In the genomic region with DNA sequence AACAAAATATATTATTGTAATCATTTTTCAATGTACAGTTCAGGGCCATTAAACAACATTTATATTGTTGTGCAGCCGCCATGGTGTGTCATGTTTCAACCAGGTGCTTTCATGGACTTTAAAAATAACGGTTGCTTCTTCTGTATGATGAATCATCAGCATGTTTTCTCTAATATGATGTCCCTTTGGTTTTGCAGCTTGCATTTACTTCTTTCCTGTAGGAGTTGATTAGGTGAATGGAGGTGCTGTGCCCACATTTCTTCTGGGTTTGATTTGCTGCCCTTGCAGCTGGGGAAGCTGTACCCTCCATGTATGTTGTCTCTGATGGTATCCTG, we compare ENCODE assay signal across 15 cellular contexts.
"Had no signal": no experiment of that assay in that cellular context is flagged by ENCODE, and none has a peak within 500 bp of the region (broad histone marks: within the 10 kb centered on the region; RNA-seq: fewer than 3 reads in every experiment).

No MANE protein-coding gene starts in this region.

- H3K9me3 ChIP-seq: gastroesophageal sphincter, pancreas, transverse colon had no signal

- H3K9me3 Mint-ChIP-seq: activated CD4-positive, alpha-beta memory T cell treated with anti-CD3 and anti-CD28 coated beads, Interleukin-2, amount 10 ng/mL, durations not matched to agents 7 days and 5 days; activated T-cell treated with anti-CD3 and anti-CD28 coated beads, Interleukin-2, amount 50 U/mL, for 4 hours; endodermal cell; naive thymus-derived CD4-positive, alpha-beta T cell had no signal

- H3K27me3 ChIP-seq: gastroesophageal sphincter, pancreas, transverse colon had no signal

- H3K36me3 ChIP-seq: pancreas, transverse colon had no signal

- H3K27me3 Mint-ChIP-seq: activated CD4-positive, alpha-beta memory T cell treated with anti-CD3 and anti-CD28 coated beads, Interleukin-2, amount 10 ng/mL, durations not matched to agents 7 days and 5 days; naive thymus-derived CD4-positive, alpha-beta T cell had no signal

- ATAC-seq: activated T-cell treated with anti-CD3 and anti-CD28 coated beads, Interleukin-2, amount 50 U/mL, for 4 hours; gastroesophageal sphincter; naive thymus-derived CD4-positive, alpha-beta T cell had no signal

- H3K4me3 ChIP-seq: gastroesophageal sphincter, pancreas, transverse colon had no signal

- H3K27ac Mint-ChIP-seq: activated CD4-positive, alpha-beta memory T cell treated with anti-CD3 and anti-CD28 coated beads, Interleukin-2, amount 10 ng/mL, durations not matched to agents 7 days and 5 days; endodermal cell had no signal

- H3K4me3 Mint-ChIP-seq: activated CD4-positive, alpha-beta memory T cell treated with anti-CD3 and anti-CD28 coated beads, Interleukin-2, amount 10 ng/mL, durations not matched to agents 7 days and 5 days; activated T-cell treated with anti-CD3 and anti-CD28 coated beads, Interleukin-2, amount 50 U/mL, for 4 hours; endodermal cell had no signal

- H3K27ac ChIP-seq: gastroesophageal sphincter, pancreas, transverse colon had no signal

- DNase-seq: activated CD4-positive, alpha-beta memory T cell treated with anti-CD3 and anti-CD28 coated beads, Interleukin-2, amount 10 ng/mL, durations not matched to agents 7 days and 5 days; activated CD4-positive, alpha-beta T cell treated with anti-CD3 and anti-CD28 coated beads for 4 hours; activated effector memory CD4-positive, alpha-beta T cell treated with Interleukin-2 at 50 U/mL for 16 hours; activated naive CD4-positive, alpha-beta T cell treated with anti-CD3 and anti-CD28 coated beads, Interleukin-2, amount 50 U/mL, for 16 hours; activated T-cell treated with anti-CD3 and anti-CD28 coated beads, Interleukin-2, amount 50 U/mL, for 4 hours; endodermal cell; islet precursor cell; naive thymus-derived CD4-positive, alpha-beta T cell; pancreas; stimulated activated CD4-positive, alpha-beta T cell treated with anti-CD3 and anti-CD28 coated beads, Interleukin-15, amount 100 ng/mL, for 24 hours; stimulated activated CD4-positive, alpha-beta T cell treated with anti-CD3 and anti-CD28 coated beads, Interleukin-4, amount 100 ng/mL, for 1 hour; stimulated activated naive CD4-positive, alpha-beta T cell treated with Interleukin-2 at 50 U/mL for 16 hours; T-helper 2 cell had no signal
